In the genomic region with DNA sequence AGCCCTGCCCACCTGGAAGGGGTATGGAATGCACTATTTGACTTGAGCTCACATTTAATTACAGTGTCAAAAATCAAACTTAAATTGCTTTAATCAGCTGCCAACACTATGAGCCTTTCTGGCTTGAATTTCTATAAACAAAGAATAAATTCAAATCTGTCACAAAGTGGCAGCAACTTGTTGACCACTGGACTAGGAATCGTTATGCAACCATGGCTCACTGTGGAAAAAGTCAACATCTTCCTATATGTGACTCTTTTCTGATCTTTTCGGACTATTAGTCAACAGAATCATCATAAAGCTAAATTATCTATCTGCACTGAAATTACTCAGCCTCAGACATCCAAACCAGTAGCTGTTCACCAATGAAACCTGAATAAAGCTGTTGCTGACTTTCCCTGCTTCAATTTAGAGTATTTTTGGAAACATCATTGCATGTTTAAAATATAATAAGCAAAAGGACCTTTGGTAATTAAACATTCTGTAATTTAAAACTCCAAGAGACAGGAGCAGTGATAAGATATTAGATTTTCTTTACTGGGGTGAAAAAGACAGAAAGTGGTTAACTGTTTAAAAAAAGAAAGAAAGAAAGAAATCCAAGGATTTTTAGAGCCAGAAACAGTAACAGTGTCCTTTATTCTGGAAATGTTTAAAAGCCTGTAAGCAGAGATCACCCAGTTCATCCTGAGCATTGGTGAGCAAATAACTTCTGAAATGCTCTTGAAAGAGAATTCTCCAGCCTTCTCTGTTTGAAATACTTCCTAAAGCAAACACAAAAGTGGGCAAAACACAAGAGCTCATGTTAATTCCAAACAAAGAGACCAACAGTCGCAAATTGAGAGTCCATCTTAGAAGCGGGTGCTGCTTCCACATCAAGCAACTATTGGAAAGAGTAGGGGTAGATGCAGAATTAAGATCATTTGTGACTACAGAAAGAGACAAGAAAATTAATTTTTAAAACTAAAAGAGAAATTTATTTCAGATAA, we compare ENCODE assay signal across 1 cellular context.
TF ChIP-seq lines count a peak whose summit lies in the region.

No MANE protein-coding gene starts in this region.

TF ChIP-seq in HepG2, 621 proteins besides CTCF, POLR2A, EP300 and RAD21 (continued from another document and continues in another):
- TF ChIP-seq, protein P1, sequence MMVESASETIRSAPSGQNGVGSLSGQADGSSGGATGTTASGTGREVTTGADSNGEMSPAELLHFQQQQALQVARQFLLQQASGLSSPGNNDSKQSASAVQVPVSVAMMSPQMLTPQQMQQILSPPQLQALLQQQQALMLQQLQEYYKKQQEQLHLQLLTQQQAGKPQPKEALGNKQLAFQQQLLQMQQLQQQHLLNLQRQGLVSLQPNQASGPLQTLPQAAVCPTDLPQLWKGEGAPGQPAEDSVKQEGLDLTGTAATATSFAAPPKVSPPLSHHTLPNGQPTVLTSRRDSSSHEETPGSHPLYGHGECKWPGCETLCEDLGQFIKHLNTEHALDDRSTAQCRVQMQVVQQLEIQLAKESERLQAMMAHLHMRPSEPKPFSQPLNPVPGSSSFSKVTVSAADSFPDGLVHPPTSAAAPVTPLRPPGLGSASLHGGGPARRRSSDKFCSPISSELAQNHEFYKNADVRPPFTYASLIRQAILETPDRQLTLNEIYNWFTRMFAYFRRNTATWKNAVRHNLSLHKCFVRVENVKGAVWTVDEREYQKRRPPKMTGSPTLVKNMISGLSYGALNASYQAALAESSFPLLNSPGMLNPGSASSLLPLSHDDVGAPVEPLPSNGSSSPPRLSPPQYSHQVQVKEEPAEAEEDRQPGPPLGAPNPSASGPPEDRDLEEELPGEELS (CRISPR knock-in tag; IDR thresholded peaks at IDR 0.05): peak; percentile 82
- TF ChIP-seq ZNF879 (CRISPR knock-in tag; IDR thresholded peaks at IDR 0.05): no peak
- TF ChIP-seq, protein P2, sequence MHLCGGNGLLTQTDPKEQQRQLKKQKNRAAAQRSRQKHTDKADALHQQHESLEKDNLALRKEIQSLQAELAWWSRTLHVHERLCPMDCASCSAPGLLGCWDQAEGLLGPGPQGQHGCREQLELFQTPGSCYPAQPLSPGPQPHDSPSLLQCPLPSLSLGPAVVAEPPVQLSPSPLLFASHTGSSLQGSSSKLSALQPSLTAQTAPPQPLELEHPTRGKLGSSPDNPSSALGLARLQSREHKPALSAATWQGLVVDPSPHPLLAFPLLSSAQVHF (CRISPR knock-in tag; IDR thresholded peaks at IDR 0.05): no peak
- TF ChIP-seq, protein P3, sequence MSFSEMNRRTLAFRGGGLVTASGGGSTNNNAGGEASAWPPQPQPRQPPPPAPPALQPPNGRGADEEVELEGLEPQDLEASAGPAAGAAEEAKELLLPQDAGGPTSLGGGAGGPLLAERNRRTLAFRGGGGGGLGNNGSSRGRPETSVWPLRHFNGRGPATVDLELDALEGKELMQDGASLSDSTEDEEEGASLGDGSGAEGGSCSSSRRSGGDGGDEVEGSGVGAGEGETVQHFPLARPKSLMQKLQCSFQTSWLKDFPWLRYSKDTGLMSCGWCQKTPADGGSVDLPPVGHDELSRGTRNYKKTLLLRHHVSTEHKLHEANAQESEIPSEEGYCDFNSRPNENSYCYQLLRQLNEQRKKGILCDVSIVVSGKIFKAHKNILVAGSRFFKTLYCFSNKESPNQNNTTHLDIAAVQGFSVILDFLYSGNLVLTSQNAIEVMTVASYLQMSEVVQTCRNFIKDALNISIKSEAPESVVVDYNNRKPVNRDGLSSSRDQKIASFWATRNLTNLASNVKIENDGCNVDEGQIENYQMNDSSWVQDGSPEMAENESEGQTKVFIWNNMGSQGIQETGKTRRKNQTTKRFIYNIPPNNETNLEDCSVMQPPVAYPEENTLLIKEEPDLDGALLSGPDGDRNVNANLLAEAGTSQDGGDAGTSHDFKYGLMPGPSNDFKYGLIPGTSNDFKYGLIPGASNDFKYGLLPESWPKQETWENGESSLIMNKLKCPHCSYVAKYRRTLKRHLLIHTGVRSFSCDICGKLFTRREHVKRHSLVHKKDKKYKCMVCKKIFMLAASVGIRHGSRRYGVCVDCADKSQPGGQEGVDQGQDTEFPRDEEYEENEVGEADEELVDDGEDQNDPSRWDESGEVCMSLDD (CRISPR knock-in tag; IDR thresholded peaks at IDR 0.05; ENCODE audit: borderline replicate concordance): no peak
- no peak for TF ChIP-seq SNRNP70 (IDR thresholded peaks at IDR 0.05; ENCODE audit: low read depth, low read length)
- no peak for TF ChIP-seq ZNF652 (CRISPR knock-in tag; IDR thresholded peaks at IDR 0.05; ENCODE audit: borderline replicate concordance, low read depth)
- no peak for TF ChIP-seq MEIS1 (CRISPR knock-in tag; IDR thresholded peaks at IDR 0.05; ENCODE audit: borderline replicate concordance)
- TF ChIP-seq BORCS8-MEF2B (CRISPR knock-in tag; IDR thresholded peaks at IDR 0.05): no peak
- TF ChIP-seq, protein P4, sequence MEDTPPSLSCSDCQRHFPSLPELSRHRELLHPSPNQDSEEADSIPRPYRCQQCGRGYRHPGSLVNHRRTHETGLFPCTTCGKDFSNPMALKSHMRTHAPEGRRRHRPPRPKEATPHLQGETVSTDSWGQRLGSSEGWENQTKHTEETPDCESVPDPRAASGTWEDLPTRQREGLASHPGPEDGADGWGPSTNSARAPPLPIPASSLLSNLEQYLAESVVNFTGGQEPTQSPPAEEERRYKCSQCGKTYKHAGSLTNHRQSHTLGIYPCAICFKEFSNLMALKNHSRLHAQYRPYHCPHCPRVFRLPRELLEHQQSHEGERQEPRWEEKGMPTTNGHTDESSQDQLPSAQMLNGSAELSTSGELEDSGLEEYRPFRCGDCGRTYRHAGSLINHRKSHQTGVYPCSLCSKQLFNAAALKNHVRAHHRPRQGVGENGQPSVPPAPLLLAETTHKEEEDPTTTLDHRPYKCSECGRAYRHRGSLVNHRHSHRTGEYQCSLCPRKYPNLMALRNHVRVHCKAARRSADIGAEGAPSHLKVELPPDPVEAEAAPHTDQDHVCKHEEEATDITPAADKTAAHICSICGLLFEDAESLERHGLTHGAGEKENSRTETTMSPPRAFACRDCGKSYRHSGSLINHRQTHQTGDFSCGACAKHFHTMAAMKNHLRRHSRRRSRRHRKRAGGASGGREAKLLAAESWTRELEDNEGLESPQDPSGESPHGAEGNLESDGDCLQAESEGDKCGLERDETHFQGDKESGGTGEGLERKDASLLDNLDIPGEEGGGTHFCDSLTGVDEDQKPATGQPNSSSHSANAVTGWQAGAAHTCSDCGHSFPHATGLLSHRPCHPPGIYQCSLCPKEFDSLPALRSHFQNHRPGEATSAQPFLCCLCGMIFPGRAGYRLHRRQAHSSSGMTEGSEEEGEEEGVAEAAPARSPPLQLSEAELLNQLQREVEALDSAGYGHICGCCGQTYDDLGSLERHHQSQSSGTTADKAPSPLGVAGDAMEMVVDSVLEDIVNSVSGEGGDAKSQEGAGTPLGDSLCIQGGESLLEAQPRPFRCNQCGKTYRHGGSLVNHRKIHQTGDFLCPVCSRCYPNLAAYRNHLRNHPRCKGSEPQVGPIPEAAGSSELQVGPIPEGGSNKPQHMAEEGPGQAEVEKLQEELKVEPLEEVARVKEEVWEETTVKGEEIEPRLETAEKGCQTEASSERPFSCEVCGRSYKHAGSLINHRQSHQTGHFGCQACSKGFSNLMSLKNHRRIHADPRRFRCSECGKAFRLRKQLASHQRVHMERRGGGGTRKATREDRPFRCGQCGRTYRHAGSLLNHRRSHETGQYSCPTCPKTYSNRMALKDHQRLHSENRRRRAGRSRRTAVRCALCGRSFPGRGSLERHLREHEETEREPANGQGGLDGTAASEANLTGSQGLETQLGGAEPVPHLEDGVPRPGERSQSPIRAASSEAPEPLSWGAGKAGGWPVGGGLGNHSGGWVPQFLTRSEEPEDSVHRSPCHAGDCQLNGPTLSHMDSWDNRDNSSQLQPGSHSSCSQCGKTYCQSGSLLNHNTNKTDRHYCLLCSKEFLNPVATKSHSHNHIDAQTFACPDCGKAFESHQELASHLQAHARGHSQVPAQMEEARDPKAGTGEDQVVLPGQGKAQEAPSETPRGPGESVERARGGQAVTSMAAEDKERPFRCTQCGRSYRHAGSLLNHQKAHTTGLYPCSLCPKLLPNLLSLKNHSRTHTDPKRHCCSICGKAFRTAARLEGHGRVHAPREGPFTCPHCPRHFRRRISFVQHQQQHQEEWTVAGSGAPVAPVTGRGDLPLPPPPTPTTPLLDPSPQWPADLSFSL (CRISPR knock-in tag; IDR thresholded peaks at IDR 0.05): no peak
- TF ChIP-seq NFYC (CRISPR knock-in tag; IDR thresholded peaks at IDR 0.05): no peak
- TF ChIP-seq SMARCC2 (IDR thresholded peaks at IDR 0.05): no peak
- TF ChIP-seq ZNF761 (CRISPR knock-in tag; conservative IDR thresholded peaks at IDR 0.05): no peak
- TF ChIP-seq PRPF4 (IDR thresholded peaks at IDR 0.05; ENCODE audit: low read depth, low read length, poor library complexity, severe bottlenecking): no peak
- no peak for TF ChIP-seq POLR2AphosphoS2 (IDR thresholded peaks at IDR 0.05; ENCODE audit: low read depth, low read length)
- no peak for TF ChIP-seq ARNT (IDR thresholded peaks at IDR 0.05)
- TF ChIP-seq ZFP36 (IDR thresholded peaks at IDR 0.05; ENCODE audit: borderline replicate concordance, low read depth, low read length, partially characterized antibody): no peak
- TF ChIP-seq, protein P5, sequence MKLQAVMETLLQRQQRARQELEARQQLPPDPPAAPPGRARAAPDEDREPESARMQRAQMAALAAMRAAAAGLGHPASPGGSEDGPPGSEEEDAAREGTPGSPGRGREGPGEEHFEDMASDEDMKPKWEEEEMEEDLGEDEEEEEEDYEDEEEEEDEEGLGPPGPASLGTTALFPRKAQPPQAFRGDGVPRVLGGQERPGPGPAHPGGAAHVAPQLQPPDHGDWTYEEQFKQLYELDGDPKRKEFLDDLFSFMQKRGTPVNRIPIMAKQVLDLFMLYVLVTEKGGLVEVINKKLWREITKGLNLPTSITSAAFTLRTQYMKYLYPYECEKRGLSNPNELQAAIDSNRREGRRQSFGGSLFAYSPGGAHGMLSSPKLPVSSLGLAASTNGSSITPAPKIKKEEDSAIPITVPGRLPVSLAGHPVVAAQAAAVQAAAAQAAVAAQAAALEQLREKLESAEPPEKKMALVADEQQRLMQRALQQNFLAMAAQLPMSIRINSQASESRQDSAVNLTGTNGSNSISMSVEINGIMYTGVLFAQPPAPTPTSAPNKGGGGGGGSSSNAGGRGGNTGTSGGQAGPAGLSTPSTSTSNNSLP (IDR thresholded peaks at IDR 0.05; ENCODE audit: low read depth, low read length): peak; percentile 59
- TF ChIP-seq, protein P6, sequence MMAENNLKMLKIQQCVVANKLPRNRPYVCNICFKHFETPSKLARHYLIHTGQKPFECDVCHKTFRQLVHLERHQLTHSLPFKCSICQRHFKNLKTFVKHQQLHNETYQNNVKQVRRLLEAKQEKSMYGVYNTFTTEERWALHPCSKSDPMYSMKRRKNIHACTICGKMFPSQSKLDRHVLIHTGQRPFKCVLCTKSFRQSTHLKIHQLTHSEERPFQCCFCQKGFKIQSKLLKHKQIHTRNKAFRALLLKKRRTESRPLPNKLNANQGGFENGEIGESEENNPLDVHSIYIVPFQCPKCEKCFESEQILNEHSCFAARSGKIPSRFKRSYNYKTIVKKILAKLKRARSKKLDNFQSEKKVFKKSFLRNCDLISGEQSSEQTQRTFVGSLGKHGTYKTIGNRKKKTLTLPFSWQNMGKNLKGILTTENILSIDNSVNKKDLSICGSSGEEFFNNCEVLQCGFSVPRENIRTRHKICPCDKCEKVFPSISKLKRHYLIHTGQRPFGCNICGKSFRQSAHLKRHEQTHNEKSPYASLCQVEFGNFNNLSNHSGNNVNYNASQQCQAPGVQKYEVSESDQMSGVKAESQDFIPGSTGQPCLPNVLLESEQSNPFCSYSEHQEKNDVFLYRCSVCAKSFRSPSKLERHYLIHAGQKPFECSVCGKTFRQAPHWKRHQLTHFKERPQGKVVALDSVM (CRISPR knock-in tag; IDR thresholded peaks at IDR 0.05): no peak
- TF ChIP-seq FOXA1 (IDR thresholded peaks at IDR 0.05): no peak
- peak; percentile 77 for TF ChIP-seq FOXA1 (CRISPR knock-in tag; IDR thresholded peaks at IDR 0.05)
- TF ChIP-seq ZNF234 (CRISPR knock-in tag; conservative IDR thresholded peaks at IDR 0.05): no peak
- TF ChIP-seq, protein P7, sequence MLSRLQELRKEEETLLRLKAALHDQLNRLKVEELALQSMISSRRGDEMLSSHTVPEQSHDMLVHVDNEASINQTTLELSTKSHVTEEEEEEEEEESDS (CRISPR knock-in tag; IDR thresholded peaks at IDR 0.05; ENCODE audit: borderline replicate concordance): no peak
- no peak for TF ChIP-seq MAFF (IDR thresholded peaks at IDR 0.05; ENCODE audit: low read depth, low read length)
- TF ChIP-seq, protein P8, sequence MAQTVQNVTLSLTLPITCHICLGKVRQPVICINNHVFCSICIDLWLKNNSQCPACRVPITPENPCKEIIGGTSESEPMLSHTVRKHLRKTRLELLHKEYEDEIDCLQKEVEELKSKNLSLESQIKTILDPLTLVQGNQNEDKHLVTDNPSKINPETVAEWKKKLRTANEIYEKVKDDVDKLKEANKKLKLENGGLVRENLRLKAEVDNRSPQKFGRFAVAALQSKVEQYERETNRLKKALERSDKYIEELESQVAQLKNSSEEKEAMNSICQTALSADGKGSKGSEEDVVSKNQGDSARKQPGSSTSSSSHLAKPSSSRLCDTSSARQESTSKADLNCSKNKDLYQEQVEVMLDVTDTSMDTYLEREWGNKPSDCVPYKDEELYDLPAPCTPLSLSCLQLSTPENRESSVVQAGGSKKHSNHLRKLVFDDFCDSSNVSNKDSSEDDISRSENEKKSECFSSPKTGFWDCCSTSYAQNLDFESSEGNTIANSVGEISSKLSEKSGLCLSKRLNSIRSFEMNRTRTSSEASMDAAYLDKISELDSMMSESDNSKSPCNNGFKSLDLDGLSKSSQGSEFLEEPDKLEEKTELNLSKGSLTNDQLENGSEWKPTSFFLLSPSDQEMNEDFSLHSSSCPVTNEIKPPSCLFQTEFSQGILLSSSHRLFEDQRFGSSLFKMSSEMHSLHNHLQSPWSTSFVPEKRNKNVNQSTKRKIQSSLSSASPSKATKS (CRISPR knock-in tag; IDR thresholded peaks at IDR 0.05): no peak
- TF ChIP-seq, protein P9, sequence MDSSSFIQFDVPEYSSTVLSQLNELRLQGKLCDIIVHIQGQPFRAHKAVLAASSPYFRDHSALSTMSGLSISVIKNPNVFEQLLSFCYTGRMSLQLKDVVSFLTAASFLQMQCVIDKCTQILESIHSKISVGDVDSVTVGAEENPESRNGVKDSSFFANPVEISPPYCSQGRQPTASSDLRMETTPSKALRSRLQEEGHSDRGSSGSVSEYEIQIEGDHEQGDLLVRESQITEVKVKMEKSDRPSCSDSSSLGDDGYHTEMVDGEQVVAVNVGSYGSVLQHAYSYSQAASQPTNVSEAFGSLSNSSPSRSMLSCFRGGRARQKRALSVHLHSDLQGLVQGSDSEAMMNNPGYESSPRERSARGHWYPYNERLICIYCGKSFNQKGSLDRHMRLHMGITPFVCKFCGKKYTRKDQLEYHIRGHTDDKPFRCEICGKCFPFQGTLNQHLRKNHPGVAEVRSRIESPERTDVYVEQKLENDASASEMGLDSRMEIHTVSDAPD (CRISPR knock-in tag; IDR thresholded peaks at IDR 0.05): no peak
- no peak for TF ChIP-seq ZNF768 (CRISPR knock-in tag; IDR thresholded peaks at IDR 0.05)
- no peak for TF ChIP-seq SNAI1 (CRISPR knock-in tag; IDR thresholded peaks at IDR 0.05; ENCODE audit: borderline replicate concordance)
- TF ChIP-seq KDM4B (CRISPR knock-in tag; IDR thresholded peaks at IDR 0.05): no peak
- TF ChIP-seq PPARG (CRISPR knock-in tag; conservative IDR thresholded peaks at IDR 0.05): peak; percentile 80
- TF ChIP-seq PAWR (CRISPR knock-in tag; IDR thresholded peaks at IDR 0.05; ENCODE audit: borderline replicate concordance): no peak
- TF ChIP-seq, protein P10, sequence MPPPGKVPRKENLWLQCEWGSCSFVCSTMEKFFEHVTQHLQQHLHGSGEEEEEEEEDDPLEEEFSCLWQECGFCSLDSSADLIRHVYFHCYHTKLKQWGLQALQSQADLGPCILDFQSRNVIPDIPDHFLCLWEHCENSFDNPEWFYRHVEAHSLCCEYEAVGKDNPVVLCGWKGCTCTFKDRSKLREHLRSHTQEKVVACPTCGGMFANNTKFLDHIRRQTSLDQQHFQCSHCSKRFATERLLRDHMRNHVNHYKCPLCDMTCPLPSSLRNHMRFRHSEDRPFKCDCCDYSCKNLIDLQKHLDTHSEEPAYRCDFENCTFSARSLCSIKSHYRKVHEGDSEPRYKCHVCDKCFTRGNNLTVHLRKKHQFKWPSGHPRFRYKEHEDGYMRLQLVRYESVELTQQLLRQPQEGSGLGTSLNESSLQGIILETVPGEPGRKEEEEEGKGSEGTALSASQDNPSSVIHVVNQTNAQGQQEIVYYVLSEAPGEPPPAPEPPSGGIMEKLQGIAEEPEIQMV (CRISPR knock-in tag; IDR thresholded peaks at IDR 0.05; ENCODE audit: low read depth): no peak
